In the genomic region with DNA sequence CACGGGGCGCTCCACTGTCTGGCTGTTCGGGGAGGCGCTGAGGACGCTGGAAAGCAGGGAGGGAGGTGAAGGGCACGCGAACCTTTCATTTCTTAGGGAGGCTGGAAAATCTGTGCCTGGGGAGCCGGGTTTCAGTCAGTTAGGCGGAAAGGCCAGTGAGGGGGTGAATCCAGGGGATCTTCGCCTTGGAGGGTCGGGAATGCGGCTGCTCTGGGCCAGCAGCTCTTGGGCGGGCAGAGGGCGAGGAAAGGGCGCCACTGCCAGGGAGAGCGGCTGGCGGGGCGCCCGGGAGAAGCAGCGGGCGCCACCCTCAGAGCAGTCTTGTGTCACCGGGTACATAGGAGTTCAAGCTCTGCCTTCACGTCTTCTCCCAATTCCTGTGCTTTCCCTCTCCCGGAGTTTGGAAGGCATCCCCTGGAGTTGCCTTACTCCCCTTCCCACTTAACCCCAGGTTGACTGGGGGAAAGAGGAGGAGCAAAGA, we compare ENCODE assay signal across 8 cellular contexts. TPM values are rescaled to one million over a fixed set of nuclear protein-coding genes. Genes with fewer than 3 reads are reported as not detected.
DNase-seq lines count a peak whose midpoint lies in the region; ATAC-seq and TF ChIP-seq lines count a peak whose summit lies in the region.

No MANE protein-coding gene starts in this region.

- H3K9me3 Mint-ChIP-seq in nephron, result no peaks in the 10 kb centered on the region

- DNase-seq in GM06990 (ENCODE audit: extremely low read depth, insufficient read length), result no peak
- peak; percentile 26 for DNase-seq in NCI-H446 treated with DMSO at 0.1 percent for 48 hours (lab: John Stamatoyannopoulos, UW)
- DNase-seq in esophagus muscularis mucosa (ENCODE audit: extremely low spot score), result peak; percentile 84
- no peak for DNase-seq in NOMO-1 treated with DMSO at 0.1 percent for 48 hours (lab: John Stamatoyannopoulos, UW; ENCODE audit: unreplicated experiment)
- DNase-seq in DMS114 treated with DMSO at 0.1 percent for 48 hours (lab: John Stamatoyannopoulos, UW; ENCODE audit: unreplicated experiment), result no peak
- DNase-seq in activated CD8-positive, alpha-beta memory T cell treated with anti-CD3 and anti-CD28 coated beads for 24 hours, result no peak

- TF ChIP-seq POLR2A in esophagus muscularis mucosa (IDR thresholded peaks at IDR 0.05; ENCODE audit: low read depth), result no peak

- H3K9me3 ChIP-seq in esophagus muscularis mucosa, result no peaks in the 10 kb centered on the region

- ATAC-seq in GM19397 (IDR thresholded peaks at IDR 0.05; ENCODE audit: unreplicated experiment), result no peak

- under 1% methylated on average over 20 of the region's 24 CpGs for WGBS in esophagus muscularis mucosa

- H3K4me3 Mint-ChIP-seq in nephron, result peak overlapping the region; percentile 89 to 94 (median 94)

- H3K4me1 Mint-ChIP-seq in nephron, result peaks cover 47% of the 10 kb centered on the region

- peaks cover 6 to 28% (median 27%) of the 10 kb centered on the region in 4 donors for H3K4me1 ChIP-seq in esophagus muscularis mucosa

- peaks cover 58% of the 10 kb centered on the region for H3K27me3 Mint-ChIP-seq in nephron (ENCODE audit: low read depth)

- intact Hi-C loops in esophagus muscularis mucosa (cut with DNase I), result loop anchor here (10.0 kb wide), 1 partner anchor 560 kb away; no protein-coding TSS in a partner anchor

- TF ChIP-seq CTCF in GM06990 (IDR thresholded peaks at IDR 0.05; ENCODE audit: insufficient read depth, low read length, poor library complexity, severe bottlenecking) (no peak), esophagus muscularis mucosa (IDR thresholded peaks at IDR 0.05) (no peak), nephron (IDR thresholded peaks at IDR 0.05; ENCODE audit: unreplicated experiment in 3 of 3) (no peak)

- no peaks in the 10 kb centered on the region for H3K36me3 Mint-ChIP-seq in nephron (ENCODE audit: low read depth)

- H3K4me3 ChIP-seq in GM06990 (replicated peaks; ENCODE audit: low read depth, low read length) (peak overlapping the region; percentile 45), esophagus muscularis mucosa (peak overlapping the region; percentile 61 to 65 (median 62))

- H3K27ac ChIP-seq in esophagus muscularis mucosa (replicated peaks in 1 of 4), result peak overlapping the region in 3 of 4 donors; percentile 51 to 57 (median 54)

- TF ChIP-seq EP300 in esophagus muscularis mucosa (IDR thresholded peaks at IDR 0.05), result no peak

- no peaks in the 10 kb centered on the region for H3K36me3 ChIP-seq in GM06990 (ENCODE audit: control insufficient read depth, insufficient read depth, low read length)
- H3K36me3 ChIP-seq in esophagus muscularis mucosa, result no peaks in the 10 kb centered on the region

- H3K27ac Mint-ChIP-seq in nephron, result peak overlapping the region in 2 of 3 experiments; percentile 24 to 28

- H3K27me3 ChIP-seq in GM06990 (replicated peaks; ENCODE audit: control insufficient read depth, insufficient read depth, low read length) (peaks cover 4% of the 10 kb centered on the region; the same call in 1 of the 2 replicates), esophagus muscularis mucosa (peaks cover 6 to 76% (median 18%) of the 10 kb centered on the region in 4 donors)

RNA-seq across cellular contexts. Expression of a gene that starts 1.4 kb away (rescaled TPM):
- 1 to 10 TPM; 4.0 to 6.7 (median 5.8) TPM for total RNA-seq in esophagus muscularis mucosa

Comparison
In these comparisons a context has a peak if more than half of its experiments do, and no peak if none do; other contexts are left out.
1. DNase-seq: peak in NCI-H446 treated with DMSO at 0.1 percent for 48 hours (single experiment) and esophagus muscularis mucosa (single experiment); none in GM06990 (single experiment), NOMO-1 treated with DMSO at 0.1 percent for 48 hours (single experiment), DMS114 treated with DMSO at 0.1 percent for 48 hours (single experiment) and activated CD8-positive, alpha-beta memory T cell treated with anti-CD3 and anti-CD28 coated beads for 24 hours (single experiment).